In the genomic region with DNA sequence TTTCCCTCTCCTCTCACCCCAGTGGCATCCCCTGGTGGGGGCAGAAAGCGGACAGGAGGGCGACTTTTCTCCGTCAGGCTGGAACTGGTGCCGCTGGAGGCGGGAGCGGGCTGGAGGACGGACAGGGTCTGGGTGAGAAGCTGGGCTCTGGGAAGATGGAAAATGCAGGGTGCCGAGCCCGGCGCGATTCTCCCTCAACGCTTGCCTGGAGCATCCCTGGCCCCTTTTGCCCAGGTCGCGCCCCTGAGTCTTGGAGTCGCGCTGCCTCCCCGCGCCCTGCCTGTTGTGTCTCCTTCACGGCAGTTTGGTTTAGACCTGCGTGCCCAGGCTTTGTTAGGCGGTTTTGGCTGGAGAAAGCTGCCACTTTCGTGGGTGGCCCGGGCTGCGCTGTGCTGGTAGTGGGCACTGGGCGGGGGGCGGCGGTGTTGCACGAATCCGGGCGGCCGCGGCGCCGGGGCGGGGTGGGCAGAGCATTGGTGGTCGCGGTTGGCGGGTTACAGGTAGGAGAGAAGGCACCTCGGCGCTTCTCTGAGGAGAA, we compare ENCODE assay signal across 8 cellular contexts. TPM values are rescaled to one million over a fixed set of nuclear protein-coding genes. Genes with fewer than 3 reads are reported as not detected.
DNase-seq lines count a peak whose midpoint lies in the region; ATAC-seq and TF ChIP-seq lines count a peak whose summit lies in the region.

No MANE protein-coding gene starts in this region.

- H3K27me3 ChIP-seq in SJCRH30 = peaks cover 27% of the 10 kb centered on the region
- peaks cover 26% of the 10 kb centered on the region for H3K27me3 ChIP-seq in prostate gland (replicated peaks; ENCODE audit: insufficient read depth)

- POLR2A ChIA-PET in GM10248 (lab: Yijun Ruan, JAX) = no interaction called here

- intact Hi-C loops in left cardiac atrium (cut with DNase I) = no loop called here
- intact Hi-C loops in prostate gland (cut with DNase I) = no loop called here

- no peak for TF ChIP-seq CTCF in GM10248 (IDR thresholded peaks at IDR 0.05; ENCODE audit: control extremely low read depth, extremely low read depth, low read depth, missing control alignments)
- TF ChIP-seq CTCF in prostate gland (IDR thresholded peaks at IDR 0.05) = no peak

- H3K4me3 ChIP-seq in SJCRH30 = peak overlapping the region; percentile 56
- peak overlapping the region; percentile 30 to 39 for H3K4me3 ChIP-seq in prostate gland

- no peaks in the 10 kb centered on the region for H3K36me3 ChIP-seq in SJCRH30
- no peaks in the 10 kb centered on the region for H3K36me3 ChIP-seq in prostate gland

- ATAC-seq in left cardiac atrium (peak; percentile 4 to 13), GM18498 (IDR thresholded peaks at IDR 0.05; ENCODE audit: unreplicated experiment) (no peak), GM18517 (IDR thresholded peaks at IDR 0.05; ENCODE audit: unreplicated experiment) (no peak)

- DNase-seq in GM10248 (ENCODE audit: extremely low spot score) = peak; percentile 9
- DNase-seq in SJCRH30 = peak; percentile 4 to 20
- no peak for DNase-seq in left cardiac atrium
- no peak for DNase-seq in prostate gland (ENCODE audit: low spot score)
- no peak for DNase-seq in NCI-H1436 treated with DMSO at 0.1 percent for 48 hours (lab: John Stamatoyannopoulos, UW)
- DNase-seq in activated CD8-positive, alpha-beta memory T cell treated with anti-CD3 and anti-CD28 coated beads, Interleukin-2, amount 50 U/mL, for 48 hours = no peak

- no peak for TF ChIP-seq POLR2A in prostate gland (IDR thresholded peaks at IDR 0.05)

- no peaks in the 10 kb centered on the region for H3K9me3 ChIP-seq in SJCRH30 (replicated peaks)
- no peaks in the 10 kb centered on the region for H3K9me3 ChIP-seq in prostate gland

- WGBS in prostate gland = 1% methylated on average over 40 of the region's 40 CpGs

- CTCF ChIA-PET in GM10248 (lab: Yijun Ruan, JAX) = no interaction called here

- H3K27ac ChIP-seq in SJCRH30 (no peak overlapping the region), prostate gland (no peak overlapping the region)

- H3K4me1 ChIP-seq in SJCRH30 = no peaks in the 10 kb centered on the region
- peaks cover 6% of the 10 kb centered on the region for H3K4me1 ChIP-seq in prostate gland (replicated peaks)

RNA-seq across cellular contexts. Expression of a gene that starts 2.0 kb away (rescaled TPM):
- total RNA-seq in SJCRH30 (2014; rRNA removed; shearing (Covaris generic)) = 0.35 and 0.40 TPM in 2 replicates
- total RNA-seq in left cardiac atrium = 1 to 10 TPM; 3.7 to 4.9 TPM
- 10 to 100 TPM in 1 of 2 donors, 1 to 10 TPM in 1; 1.7 to 23.5 TPM for total RNA-seq in prostate gland

Comparison
In these comparisons a context has a peak if more than half of its experiments do, and no peak if none do; other contexts are left out.
1. DNase-seq: peak in GM10248 (single experiment) and SJCRH30 (2 of 2); none in left cardiac atrium (single experiment), prostate gland (single experiment), NCI-H1436 treated with DMSO at 0.1 percent for 48 hours (single experiment) and activated CD8-positive, alpha-beta memory T cell treated with anti-CD3 and anti-CD28 coated beads, Interleukin-2, amount 50 U/mL, for 48 hours (single experiment).
2. ATAC-seq: peak in left cardiac atrium (2 of 2); none in GM18498 (single experiment) and GM18517 (single experiment).